ENCODE assay signal across 11 cellular contexts in the genomic region with DNA sequence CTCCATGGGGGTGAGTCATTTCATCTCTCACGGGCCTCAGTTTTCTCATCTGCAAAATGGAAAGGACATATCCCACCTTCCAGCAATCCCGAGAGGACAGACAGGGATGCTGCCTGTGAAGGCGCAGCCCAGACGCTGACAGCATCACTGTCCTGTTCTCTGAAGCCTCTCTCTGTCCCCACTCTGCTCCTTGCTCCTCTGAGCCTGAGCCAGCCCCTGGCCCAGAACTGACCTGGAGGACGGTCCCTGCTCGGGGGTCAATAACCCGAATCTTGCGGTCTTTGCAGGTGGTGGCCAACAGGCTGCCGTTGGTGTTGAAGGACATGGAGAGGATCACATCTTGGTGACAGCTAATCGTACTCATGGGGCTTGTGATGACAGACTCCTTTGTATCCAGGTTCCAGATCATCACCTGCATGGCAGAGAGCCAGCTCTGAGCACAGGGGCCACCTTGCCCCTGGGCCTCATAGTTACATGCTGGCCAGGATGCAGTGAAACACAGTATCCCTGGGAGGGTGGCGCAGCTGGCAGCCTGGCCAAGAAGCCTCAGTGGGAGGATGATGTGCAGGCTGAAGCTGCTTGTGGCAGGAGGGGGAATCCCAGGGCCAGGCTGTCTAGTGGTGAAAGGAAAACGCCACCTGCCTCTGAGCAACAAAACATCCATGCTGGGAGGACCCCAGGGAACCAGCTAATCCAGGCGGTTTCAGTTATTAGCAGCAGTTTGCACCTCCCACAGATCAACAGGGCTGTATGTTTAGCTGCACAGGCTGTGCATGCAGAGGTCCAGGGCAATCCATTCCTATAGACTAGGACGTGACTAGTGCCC. TPM values are rescaled to one million over a fixed set of nuclear protein-coding genes. Genes with fewer than 3 reads are reported as not detected.
DNase-seq lines count a peak whose midpoint lies in the region; ATAC-seq, FAIRE-seq and TF ChIP-seq lines count a peak whose summit lies in the region.
"Had no signal": no experiment of that assay in that cellular context is flagged by ENCODE, and none has a peak within 500 bp of the region (broad histone marks: within the 10 kb centered on the region; RNA-seq: fewer than 3 reads in every experiment).

No MANE protein-coding gene starts in this region.

- no peak overlapping the region for H3K4me3 ChIP-seq in HEK293 (ENCODE audit: low read depth, low read length)
- H3K4me3 ChIP-seq: esophagus muscularis mucosa had no signal

- H3K4me1 ChIP-seq in HEK293 (ENCODE audit: control insufficient read depth, insufficient read depth, low read length), result no peaks in the 10 kb centered on the region
- H3K4me1 ChIP-seq: esophagus muscularis mucosa had no signal

- H3K4me3 Mint-ChIP-seq in chondrocyte (ENCODE audit: unreplicated experiment), result no peak overlapping the region
- H3K4me3 Mint-ChIP-seq: nephron progenitor cell had no signal

- CTCF ChIA-PET in HEK293 (lab: Yijun Ruan, JAX), result interaction anchor here (0.7 to 1.3 kb wide), 2 partner anchors 59 to 73 kb away, joined by 4 read pairs; no protein-coding TSS in a partner anchor

- H3K9me3 Mint-ChIP-seq in chondrocyte (ENCODE audit: low read depth), result no peaks in the 10 kb centered on the region
- H3K9me3 Mint-ChIP-seq: nephron progenitor cell had no signal

- no peak for FAIRE-seq in frontal cortex (lab: Jason Lieb, UNC)

- H3K36me3 ChIP-seq in HEK293 (ENCODE audit: control insufficient read depth in 2 of 2, insufficient read depth in 1 of 2, low read length in 2 of 2), result peaks cover 0 to 7% of the 10 kb centered on the region in 2 experiments; a peak in 1 of 3 replicates

- POLR2A ChIA-PET in HEK293 (lab: Yijun Ruan, JAX), result no interaction called here

- H3K36me3 Mint-ChIP-seq in chondrocyte (ENCODE audit: low read depth), result peaks cover 12% of the 10 kb centered on the region

- H3K27ac ChIP-seq in C4-2B (peak overlapping the region; percentile 96), HEK293 (ENCODE audit: extremely low read depth, low read depth, low read length) (no peak overlapping the region)
- H3K27ac ChIP-seq: esophagus muscularis mucosa had no signal

- DNase-seq in NCI-H2227 treated with DMSO at 0.1 percent for 48 hours (lab: John Stamatoyannopoulos, UW) (peak; percentile 7), chondrocyte (ENCODE audit: low spot score) (peak; percentile 43), frontal cortex (ENCODE audit: low spot score in 2 of 2) (no peak), C1 segment of cervical spinal cord (lab: John Stamatoyannopoulos, UW) (no peak)
- DNase-seq in activated CD4-positive, alpha-beta T cell treated with anti-CD3 and anti-CD28 coated beads, Interleukin-2, amount 50 U/mL, for 48 hours, result no peak
- DNase-seq: activated T-cell treated with anti-CD3 and anti-CD28 coated beads for 4 hours, nephron progenitor cell had no signal

- TF ChIP-seq CTCF in C4-2B (conservative IDR thresholded peaks at IDR 0.05) (no peak), HEK293 (tag by site-specific recombination; IDR thresholded peaks at IDR 0.05) (no peak), chondrocyte (IDR thresholded peaks at IDR 0.05) (no peak)

- ATAC-seq in HG03565 (IDR thresholded peaks at IDR 0.05; ENCODE audit: unreplicated experiment), result no peak

- H3K27ac Mint-ChIP-seq in chondrocyte (ENCODE audit: unreplicated experiment), result no peak overlapping the region
- H3K27ac Mint-ChIP-seq: nephron progenitor cell had no signal

- no peaks in the 10 kb centered on the region for H3K4me1 Mint-ChIP-seq in chondrocyte (ENCODE audit: low read depth)

- no peaks in the 10 kb centered on the region for H3K27me3 Mint-ChIP-seq in chondrocyte (ENCODE audit: low read depth)

- H3K9me3 ChIP-seq in HEK293 (ENCODE audit: control insufficient read depth, insufficient read depth, low read depth, low read length), result no peaks in the 10 kb centered on the region
- H3K9me3 ChIP-seq: esophagus muscularis mucosa had no signal

TF ChIP-seq in HEK293, 187 proteins besides CTCF, POLR2A, EP300 and RAD21:
- TF ChIP-seq ZNF146 (tag by site-specific recombination; IDR thresholded peaks at IDR 0.05), result no peak
- TF ChIP-seq ZIC2 (tag by site-specific recombination; IDR thresholded peaks at IDR 0.05), result peak; percentile 85

RNA-seq across cellular contexts. Expression of a gene that starts 14.0 kb away (rescaled TPM):
- total RNA-seq in chondrocyte (0.58 to 1.1 TPM (median 1.1 TPM) in 3 replicates), frontal cortex (0.82 TPM)

RNA-seq across cellular contexts. Expression of a gene that starts 59.4 kb away (rescaled TPM):
- total RNA-seq in chondrocyte (10.1 to 17.4 TPM (median 10.2 TPM) in 3 replicates), frontal cortex (4.5 TPM)

Comparison
In these comparisons a context has a peak if more than half of its experiments do, and no peak if none do; other contexts are left out.
1. DNase-seq: peak in NCI-H2227 treated with DMSO at 0.1 percent for 48 hours (single experiment) and chondrocyte (single experiment); none in frontal cortex (0 of 2), C1 segment of cervical spinal cord (0 of 14) and activated CD4-positive, alpha-beta T cell treated with anti-CD3 and anti-CD28 coated beads, Interleukin-2, amount 50 U/mL, for 48 hours (0 of 2).